Comparison of ENCODE assay signal across 14 cellular contexts in the genomic region with DNA sequence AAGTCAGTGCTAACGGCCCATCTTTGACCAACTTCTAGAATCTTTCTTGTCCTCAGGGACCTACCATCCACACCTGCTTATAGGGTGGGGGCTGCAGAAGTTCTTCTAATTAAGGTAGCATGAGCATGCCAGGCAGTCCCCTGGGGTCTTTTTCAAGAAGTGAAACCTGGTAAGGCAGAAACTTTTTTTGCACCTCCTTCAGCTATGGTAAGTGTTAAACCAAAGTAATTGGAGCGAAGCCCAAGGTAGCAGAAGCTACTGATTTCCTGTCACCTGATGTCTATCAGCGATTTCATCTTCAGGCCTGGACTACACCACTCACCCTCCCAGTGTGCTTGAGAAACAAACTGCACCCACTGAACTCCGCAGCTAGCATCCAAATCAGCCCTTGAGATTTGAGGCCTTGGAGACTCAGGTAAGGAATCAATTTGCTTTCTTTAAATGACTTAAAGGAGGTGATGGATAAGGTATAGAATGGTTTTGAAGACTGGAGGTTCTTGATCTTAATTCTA. TPM values are rescaled to one million over a fixed set of nuclear protein-coding genes. Genes with fewer than 3 reads are reported as not detected.
DNase-seq lines count a peak whose midpoint lies in the region; ATAC-seq and TF ChIP-seq lines count a peak whose summit lies in the region.
"Had no signal": no experiment of that assay in that cellular context is flagged by ENCODE, and none has a peak within 500 bp of the region (broad histone marks: within the 10 kb centered on the region; RNA-seq: fewer than 3 reads in every experiment).

A gene (plus strand): TSS at position 317 of the 512 bp plus-strand sequence. CDS start 6,528 bp downstream, outside the sequence.

- no peak within 1 kb of the TSS for H3K4me3 ChIP-seq in mesenchymal stem cell (ENCODE audit: insufficient read depth in 1 of 2, low read depth in 1 of 2, low read length in 2 of 2)
- H3K4me3 ChIP-seq: K562 had no signal

- no peaks in the 10 kb centered on the region for H3K4me1 Mint-ChIP-seq in osteocyte (ENCODE audit: unreplicated experiment)

- H3K27ac Mint-ChIP-seq in osteocyte (ENCODE audit: unreplicated experiment): no peak within 1 kb of the TSS
- H3K27ac Mint-ChIP-seq: activated CD4-positive, alpha-beta T cell treated with anti-CD3 and anti-CD28 coated beads for 36 hours had no signal

- H4K91ac ChIP-seq in mesenchymal stem cell (ENCODE audit: low read length): no peak within 1 kb of the TSS

- no peak within 1 kb of the TSS for H2AK5ac ChIP-seq in mesenchymal stem cell (ENCODE audit: low read length, severe bottlenecking)

- H2BK5ac ChIP-seq in mesenchymal stem cell (ENCODE audit: low read depth, low read length, poor library complexity, severe bottlenecking): no peak within 1 kb of the TSS

- H2AFZ ChIP-seq in mesenchymal stem cell (ENCODE audit: low read depth, low read length): no peak within 1 kb of the TSS

- no peak within 1 kb of the TSS for H3K14ac ChIP-seq in mesenchymal stem cell (ENCODE audit: low read length in 2 of 2)

- H3K18ac ChIP-seq in mesenchymal stem cell (ENCODE audit: low read depth in 1 of 2, low read length in 2 of 2): no peak within 1 kb of the TSS

- no peak within 1 kb of the TSS for H4K8ac ChIP-seq in mesenchymal stem cell (ENCODE audit: low read length)

- H3K79me1 ChIP-seq in mesenchymal stem cell (replicated peaks; ENCODE audit: low read length, poor library complexity, severe bottlenecking): no peaks in the 10 kb centered on the region

- H3K23ac ChIP-seq in mesenchymal stem cell (ENCODE audit: low read length in 2 of 2): no peak within 1 kb of the TSS

- H3K27ac ChIP-seq in mesenchymal stem cell (ENCODE audit: low read length, poor library complexity, severe bottlenecking): no peak within 1 kb of the TSS

- no peak within 1 kb of the TSS for H3K4me2 ChIP-seq in mesenchymal stem cell (ENCODE audit: low read length, poor library complexity, severe bottlenecking)

- H3K9me3 ChIP-seq in mesenchymal stem cell (ENCODE audit: control insufficient read depth, low read length): no peaks in the 10 kb centered on the region

- H3K4ac ChIP-seq in mesenchymal stem cell (ENCODE audit: low read depth in 1 of 2, low read length in 2 of 2): no peak within 1 kb of the TSS

- H3K9ac ChIP-seq in mesenchymal stem cell (ENCODE audit: low read length): no peak within 1 kb of the TSS

- H3K36me3 Mint-ChIP-seq in osteocyte (ENCODE audit: unreplicated experiment): no peaks in the 10 kb centered on the region

- no peak within 1 kb of the TSS for H2BK12ac ChIP-seq in mesenchymal stem cell (ENCODE audit: low read length in 2 of 2)

- TF ChIP-seq CTCF in osteocyte (IDR thresholded peaks at IDR 0.05): no peak

- no peaks in the 10 kb centered on the region for H3K36me3 ChIP-seq in mesenchymal stem cell (ENCODE audit: control insufficient read depth in 1 of 2, insufficient read depth in 2 of 2, low read depth in 1 of 2, low read length in 2 of 2)

- peak; percentile 94 for TF ChIP-seq POLR2A in GM18505 (IDR thresholded peaks at IDR 0.05; ENCODE audit: borderline replicate concordance, extremely low read depth, insufficient read depth, insufficient read length)

- peaks cover 0 to 4% of the 10 kb centered on the region in 2 experiments for H3K27me3 ChIP-seq in mesenchymal stem cell (ENCODE audit: control insufficient read depth in 1 of 2, insufficient read depth in 1 of 2, low read length in 2 of 2)

- peaks cover 22% of the 10 kb centered on the region for H3K27me3 Mint-ChIP-seq in osteocyte (ENCODE audit: unreplicated experiment)

- DNase-seq in hippocampal formation (lab: John Stamatoyannopoulos, UW) (no peak), mesenchymal stem cell (no peak), DMS79 (lab: John Stamatoyannopoulos, UW) (no peak), osteocyte (ENCODE audit: extremely low spot score, unreplicated experiment) (no peak)
- DNase-seq: activated CD4-positive, alpha-beta T cell treated with anti-CD3 and anti-CD28 coated beads for 36 hours; DND-41 had no signal

- no peak within 1 kb of the TSS for H3K4me3 Mint-ChIP-seq in osteocyte (ENCODE audit: unreplicated experiment)
- H3K4me3 Mint-ChIP-seq: activated CD4-positive, alpha-beta T cell treated with anti-CD3 and anti-CD28 coated beads for 36 hours had no signal

- H3K4me1 ChIP-seq in mesenchymal stem cell (ENCODE audit: control insufficient read depth, insufficient read depth, low read depth, low read length): no peaks in the 10 kb centered on the region

- ATAC-seq in GM18505 (IDR thresholded peaks at IDR 0.05; ENCODE audit: unreplicated experiment): peak; percentile 85
- ATAC-seq in GM21360 (IDR thresholded peaks at IDR 0.05; ENCODE audit: unreplicated experiment): peak; percentile 87
- ATAC-seq in HG03097 (IDR thresholded peaks at IDR 0.05; ENCODE audit: low FRiP score, unreplicated experiment): peak; percentile 88
- peak; percentile 76 for ATAC-seq in esophagus mucosa
- ATAC-seq: activated CD4-positive, alpha-beta T cell treated with anti-CD3 and anti-CD28 coated beads for 36 hours; K562 had no signal

- no peak within 1 kb of the TSS for H2BK120ac ChIP-seq in mesenchymal stem cell (ENCODE audit: low read depth, low read length)

- WGBS in mesenchymal stem cell: 65% methylated on average over 2 of the region's 4 CpGs

- H2BK15ac ChIP-seq in mesenchymal stem cell (ENCODE audit: low read depth, poor library complexity, severe bottlenecking): no peak within 1 kb of the TSS

- H3K9me3 Mint-ChIP-seq in osteocyte (ENCODE audit: unreplicated experiment): no peaks in the 10 kb centered on the region

RNA-seq across cellular contexts. Expression of the gene that starts here (rescaled TPM):
- total RNA-seq in esophagus mucosa (2.9 TPM), osteocyte (not detected in 2 replicates)
- not detected for polyA plus RNA-seq in mesenchymal stem cell (2013, experiment 1 of 2)
- polyA plus RNA-seq in mesenchymal stem cell (2013, experiment 2 of 2): not detected
- total RNA-seq: activated CD4-positive, alpha-beta T cell treated with anti-CD3 and anti-CD28 coated beads for 36 hours; astrocyte; fibroblast of villous mesenchyme; myocyte had no signal
